ENCODE assay signal across 27 cellular contexts in genomic region chr18:12099160-12099559, GRCh38. TPM values are rescaled to one million over a fixed set of nuclear protein-coding genes. Genes with fewer than 3 reads are reported as not detected.
DNase-seq lines count a peak whose midpoint lies in the region; ATAC-seq, FAIRE-seq and TF ChIP-seq lines count a peak whose summit lies in the region.
"Had no signal": no experiment of that assay in that cellular context is flagged by ENCODE, and none has a peak within 500 bp of the region (broad histone marks: within the 10 kb centered on the region; RNA-seq: fewer than 3 reads in every experiment).

No MANE protein-coding gene starts in this region.

- no peaks in the 10 kb centered on the region for H3K79me2 ChIP-seq in GM12878 (ENCODE audit: control insufficient read depth, insufficient read depth, low read length)

- SMC1A ChIA-PET in GM12878 (lab: Charles Lee; ENCODE audit: uncharacterized antibody, unreplicated experiment) = no interaction called here

- TF ChIP-seq EP300 in GM12878 (IDR thresholded peaks at IDR 0.05; ENCODE audit: borderline replicate concordance in 1 of 2, control insufficient read depth in 1 of 2, low read depth in 2 of 2, low read length in 2 of 2) = no peak

- POLR2A ChIA-PET in GM12878 (lab: Charles Lee) = interaction anchor here (0.6 kb wide), 1 partner anchor 371 kb away, joined by 5 read pairs; no protein-coding TSS in a partner anchor

- peaks cover 4% of the 10 kb centered on the region; the same call in 1 of the 2 replicates for H3K4me1 ChIP-seq in GM12878 (ENCODE audit: control insufficient read depth, insufficient read depth, low read length)
- H3K4me1 ChIP-seq: BE2C, BLaER1 had no signal

- no peak for TF ChIP-seq RAD21 in GM12878 (IDR thresholded peaks at IDR 0.05; ENCODE audit: insufficient read depth, low read depth, low read length)

- H3K4me3 ChIP-seq in GM12878 (no peak overlapping the region), WERI-Rb-1 (ENCODE audit: low read depth, low read length) (no peak overlapping the region)
- H3K4me3 ChIP-seq: BLaER1 had no signal

- no peak for TF ChIP-seq POLR2A in GM12878 (IDR thresholded peaks at IDR 0.05; ENCODE audit: low read depth, low read length)

- BruUV-seq in GM12878 (replicated peaks; lab: Mats Ljungman, UMichigan) = no TSS peak

- H3K27me3 ChIP-seq in GM12878 (replicated peaks in 1 of 2; ENCODE audit: control insufficient read depth in 2 of 2, insufficient read depth in 2 of 2, low read length in 1 of 2) = peaks cover 0 to 3% of the 10 kb centered on the region in 2 experiments; a peak in 1 of 4 replicates
- H3K27me3 ChIP-seq in WERI-Rb-1 (ENCODE audit: insufficient read depth, low read depth, severe bottlenecking) = no peaks in the 10 kb centered on the region
- H3K27me3 ChIP-seq: BE2C, BLaER1 had no signal

- in situ Hi-C loops in GM12878 (cut with MboI) = loop anchor here (10.0 kb wide), 1 partner anchor 136 kb away; no protein-coding TSS in a partner anchor

- no peak overlapping the region for H2AFZ ChIP-seq in GM12878 (ENCODE audit: control insufficient read depth, low read depth, low read length)

- intact Hi-C loops in GM12878 (cut with micrococcal nuclease; ENCODE audit: unreplicated experiment) = no loop called here

- H3K9ac ChIP-seq in GM12878 (ENCODE audit: control insufficient read depth, insufficient read depth, low read length) = no peak overlapping the region
- H3K9ac ChIP-seq: BLaER1 had no signal

- H3K36me3 ChIP-seq in GM12878 (ENCODE audit: control insufficient read depth in 2 of 2, insufficient read depth in 2 of 2, low read length in 1 of 2) (no peaks in the 10 kb centered on the region), WERI-Rb-1 (no peaks in the 10 kb centered on the region)
- H3K36me3 ChIP-seq: BE2C, BLaER1 had no signal

- H3K9me3 ChIP-seq in GM12878 (replicated peaks; ENCODE audit: control insufficient read depth, insufficient read depth, low read length) (no peaks in the 10 kb centered on the region), WERI-Rb-1 (ENCODE audit: severe bottlenecking) (no peaks in the 10 kb centered on the region)
- H3K9me3 ChIP-seq: BE2C, BLaER1 had no signal

- H4K20me1 ChIP-seq in GM12878 (ENCODE audit: control insufficient read depth, insufficient read depth) = no peaks in the 10 kb centered on the region
- H4K20me1 ChIP-seq: BLaER1 had no signal

- FAIRE-seq in G401.6 (lab: Jason Lieb, UNC) (peak; percentile 28), GM12878 (lab: Jason Lieb, UNC) (no peak)
- FAIRE-seq: GM18507 had no signal

- H3K27ac ChIP-seq in GM12878 (ENCODE audit: control insufficient read depth, insufficient read depth) = no peak overlapping the region
- no peak overlapping the region for H3K27ac ChIP-seq in WERI-Rb-1
- H3K27ac ChIP-seq: BLaER1 had no signal

- CTCF ChIA-PET in GM12878 (lab: Yijun Ruan, JAX) = no interaction called here

- no peak for DNase-seq in GM12878 (ENCODE audit: low read depth, low spot score)
- DNase-seq in WERI-Rb-1 = no peak
- DNase-seq in A172 (ENCODE audit: low spot score) = no peak
- DNase-seq in NCI-H146 treated with DMSO at 0.1 percent for 48 hours (lab: John Stamatoyannopoulos, UW; ENCODE audit: unreplicated experiment) = no peak
- DNase-seq: 8988T; ACHN; BE2C; C1 segment of cervical spinal cord; CD4-positive, alpha-beta memory T cell; CD4-positive, CD25-positive, alpha-beta regulatory T cell; CD8-positive, alpha-beta memory T cell; COR-L47; DMS 273 treated with DMSO at 0.1 percent for 48 hours; DMS153; DMS53; DMS79; DND-41; EL; GF-D8 had no signal

- TF ChIP-seq CTCF in GM12878 (IDR thresholded peaks at IDR 0.05 in 2 of 3, conservative IDR thresholded peaks at IDR 0.05 in 1 of 3; ENCODE audit: control insufficient read depth in 2 of 3, extremely low read depth in 1 of 3, insufficient read depth in 1 of 3, low read depth in 3 of 3, low read length in 3 of 3) (no peak), WERI-Rb-1 (IDR thresholded peaks at IDR 0.05; ENCODE audit: low read depth, low read length) (no peak)

- RAD21 ChIA-PET in GM12878 (lab: Charles Lee; ENCODE audit: unreplicated experiment) = interaction anchor here (0.9 kb wide), 1 partner anchor 49 kb away, joined by 3 read pairs; no protein-coding TSS in a partner anchor

- no peak overlapping the region for H3K4me2 ChIP-seq in GM12878 (ENCODE audit: control insufficient read depth, insufficient read depth)
- H3K4me2 ChIP-seq: BLaER1 had no signal

- peak; percentile 51; the same call in 2 of the 3 replicates for ATAC-seq in GM12878

TF ChIP-seq in GM12878, 131 proteins besides CTCF, POLR2A, EP300 and RAD21:
- no peak for TF ChIP-seq MEF2A (IDR thresholded peaks at IDR 0.05; ENCODE audit: insufficient read depth, low read depth, low read length)
- TF ChIP-seq JUNB (IDR thresholded peaks at IDR 0.05) = peak; percentile 73

RNA-seq across cellular contexts. Expression of gene ANKRD62, which starts 5.5 kb away (rescaled TPM):
- not detected in 2 replicates for total RNA-seq in GM12878 (2013; cell fraction: nucleolus; rRNA removed)
- total RNA-seq in GM12878 (2014; rRNA removed) = not detected in 2 replicates
- not detected in 2 replicates for total RNA-seq in GM12878 (2014; rRNA removed; fragmentation: Illumina TruSeq; extraction: Trizol)
- total RNA-seq in GM12878 (2021) = not detected in 2 replicates
- polyA plus RNA-seq in GM12878 (2011; ENCODE audit: low read depth) = not detected
- polyA plus RNA-seq in GM12878 (2011; rRNA removed) = not detected in 2 replicates
- polyA plus RNA-seq in GM12878 (2011; cell fraction: cytosol; rRNA removed) = not detected in 2 replicates
- polyA plus RNA-seq in GM12878 (2011; cell fraction: nucleus; rRNA removed) = not detected in 2 replicates
- not detected in 2 replicates for polyA plus RNA-seq in GM12878 (2012)
- 0.14 TPM in 1 of 2 replicates, not detected in the other for polyA plus RNA-seq in GM12878 (2014; fragmentation: Illumina TruSeq; extraction: Trizol)
- polyA plus RNA-seq in GM12878 (2014; fragmentation: Nextera tagmentation; extraction: Ambion mirVana) = not detected
- polyA plus RNA-seq in GM12878 (2014; rRNA removed) = not detected in 2 replicates
- polyA plus RNA-seq in GM12878 (2016; fragmentation: Nextera tagmentation; extraction: Ambion mirVana) = not detected
- not detected in 2 replicates for polyA minus RNA-seq in GM12878 (2011; rRNA and poly(A)+ RNA removed)
- not detected in 2 replicates for polyA minus RNA-seq in GM12878 (2011; cell fraction: cytosol; rRNA and poly(A)+ RNA removed)
- not detected in 2 replicates for polyA minus RNA-seq in GM12878 (2011; cell fraction: nucleus; rRNA and poly(A)+ RNA removed)
- total RNA-seq in A172 (2014; rRNA removed; shearing (Covaris generic)) = not detected in 2 replicates
- total RNA-seq: A673; CD4-positive, alpha-beta memory T cell; CD4-positive, CD25-positive, alpha-beta regulatory T cell; CD8-positive, alpha-beta memory T cell; Daoy; G401 had no signal
- polyA plus RNA-seq: AG04450; CD14-positive monocyte; CD4-positive, alpha-beta memory T cell; CD4-positive, CD25-positive, alpha-beta regulatory T cell; CD8-positive, alpha-beta memory T cell had no signal
